In genomic region chr9:113238202-113238858, GRCh38 we compare ENCODE assay signal across 1 cellular context.
TF ChIP-seq lines count a peak whose summit lies in the region.

No MANE protein-coding gene starts in this region.

TF ChIP-seq in endothelial cell of umbilical vein, 7 proteins besides CTCF, POLR2A, EP300 and RAD21:
- TF ChIP-seq POLR2AphosphoS5 (IDR thresholded peaks at IDR 0.05; ENCODE audit: insufficient read depth, low read depth, low read length): no peak
- TF ChIP-seq JUN (IDR thresholded peaks at IDR 0.05; ENCODE audit: borderline replicate concordance, insufficient read depth, insufficient read length, low read depth): no peak
- no peak for TF ChIP-seq MAX (IDR thresholded peaks at IDR 0.05; ENCODE audit: insufficient read depth, insufficient read length)
- TF ChIP-seq MYC (IDR thresholded peaks at IDR 0.05; ENCODE audit: low read depth, low read length): no peak
